Comparison of ENCODE assay signal across 2 cellular contexts in the genomic region with DNA sequence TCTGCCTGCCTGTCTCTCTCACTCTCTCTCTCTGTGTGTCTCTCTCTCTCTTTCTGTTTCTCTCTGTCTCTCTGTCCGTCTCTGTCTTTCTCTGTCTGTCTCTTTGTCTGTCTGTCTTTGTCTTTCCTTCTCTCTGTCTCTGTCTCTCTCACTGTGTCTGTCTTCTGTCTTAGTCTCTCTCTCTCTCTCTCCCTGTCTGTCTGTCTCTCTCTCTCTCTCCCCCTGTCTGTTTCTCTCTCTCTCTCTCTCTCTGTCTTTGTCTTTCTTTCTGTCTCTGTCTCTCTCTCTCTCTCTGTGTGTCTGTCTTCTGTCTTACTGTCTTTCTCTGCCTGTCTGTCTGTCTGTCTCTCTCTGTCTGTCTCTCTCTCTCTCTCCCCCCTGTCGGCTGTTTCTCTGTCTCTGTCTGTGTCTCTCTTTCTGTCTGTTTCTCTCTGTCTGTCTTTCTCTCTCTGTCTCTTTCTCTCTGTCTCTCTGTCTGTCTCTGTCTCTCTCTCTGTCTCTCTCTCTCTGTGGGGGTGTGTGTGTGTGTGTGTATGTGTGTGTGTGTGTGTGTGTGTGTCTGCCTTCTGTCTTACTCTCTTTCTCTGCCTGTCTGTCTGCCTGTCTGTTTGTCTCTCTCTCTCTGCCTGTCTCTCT.
TF ChIP-seq lines count a peak whose summit lies in the region.
"Not testable (repeated sequence)": the region's sequence is repeated elsewhere in the genome, so short reads cannot be mapped to it uniquely, and the experiment has no call there.

No MANE protein-coding gene starts in this region.

TF ChIP-seq in WTC11, 78 proteins besides CTCF, POLR2A, EP300 and RAD21 (continued from another document):
- TF ChIP-seq PRRX2 (CRISPR knock-in tag; IDR thresholded peaks at IDR 0.05) (0 out of 2 replicates have a peak, but pooled peaks have one; percentile 73), SOX15 (CRISPR knock-in tag; IDR thresholded peaks at IDR 0.05) (peak; percentile 99), OVOL2 (CRISPR knock-in tag; IDR thresholded peaks at IDR 0.05; ENCODE audit: borderline replicate concordance) (peak; percentile 98), GRHL2 (CRISPR knock-in tag; IDR thresholded peaks at IDR 0.05; ENCODE audit: insufficient replicate concordance, severe bottlenecking) (peak; percentile 98), NR1H2 (CRISPR knock-in tag; IDR thresholded peaks at IDR 0.05) (peak; percentile 94; the same call in 1 of the 2 replicates), JUN (CRISPR knock-in tag; IDR thresholded peaks at IDR 0.05) (peak; percentile 95)
- TF ChIP-seq, protein P1, sequence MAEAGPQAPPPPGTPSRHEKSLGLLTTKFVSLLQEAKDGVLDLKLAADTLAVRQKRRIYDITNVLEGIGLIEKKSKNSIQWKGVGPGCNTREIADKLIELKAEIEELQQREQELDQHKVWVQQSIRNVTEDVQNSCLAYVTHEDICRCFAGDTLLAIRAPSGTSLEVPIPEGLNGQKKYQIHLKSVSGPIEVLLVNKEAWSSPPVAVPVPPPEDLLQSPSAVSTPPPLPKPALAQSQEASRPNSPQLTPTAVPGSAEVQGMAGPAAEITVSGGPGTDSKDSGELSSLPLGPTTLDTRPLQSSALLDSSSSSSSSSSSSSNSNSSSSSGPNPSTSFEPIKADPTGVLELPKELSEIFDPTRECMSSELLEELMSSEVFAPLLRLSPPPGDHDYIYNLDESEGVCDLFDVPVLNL (CRISPR knock-in tag; IDR thresholded peaks at IDR 0.05; ENCODE audit: borderline replicate concordance, low read depth): peak; percentile 92

TF ChIP-seq in K562, 482 proteins besides CTCF, POLR2A, EP300 and RAD21 (continued from another document and continues in another):
- TF ChIP-seq, protein P2, sequence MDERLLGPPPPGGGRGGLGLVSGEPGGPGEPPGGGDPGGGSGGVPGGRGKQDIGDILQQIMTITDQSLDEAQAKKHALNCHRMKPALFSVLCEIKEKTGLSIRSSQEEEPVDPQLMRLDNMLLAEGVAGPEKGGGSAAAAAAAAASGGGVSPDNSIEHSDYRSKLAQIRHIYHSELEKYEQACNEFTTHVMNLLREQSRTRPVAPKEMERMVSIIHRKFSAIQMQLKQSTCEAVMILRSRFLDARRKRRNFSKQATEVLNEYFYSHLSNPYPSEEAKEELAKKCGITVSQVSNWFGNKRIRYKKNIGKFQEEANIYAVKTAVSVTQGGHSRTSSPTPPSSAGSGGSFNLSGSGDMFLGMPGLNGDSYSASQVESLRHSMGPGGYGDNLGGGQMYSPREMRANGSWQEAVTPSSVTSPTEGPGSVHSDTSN (CRISPR knock-in tag; IDR thresholded peaks at IDR 0.05; ENCODE audit: low read depth): not testable (repeated sequence)
- TF ChIP-seq, protein P2 (tag; conservative IDR thresholded peaks at IDR 0.05; ENCODE audit: low read depth): peak; percentile 37; the same call in 1 of the 2 replicates
- TF ChIP-seq, protein P3, sequence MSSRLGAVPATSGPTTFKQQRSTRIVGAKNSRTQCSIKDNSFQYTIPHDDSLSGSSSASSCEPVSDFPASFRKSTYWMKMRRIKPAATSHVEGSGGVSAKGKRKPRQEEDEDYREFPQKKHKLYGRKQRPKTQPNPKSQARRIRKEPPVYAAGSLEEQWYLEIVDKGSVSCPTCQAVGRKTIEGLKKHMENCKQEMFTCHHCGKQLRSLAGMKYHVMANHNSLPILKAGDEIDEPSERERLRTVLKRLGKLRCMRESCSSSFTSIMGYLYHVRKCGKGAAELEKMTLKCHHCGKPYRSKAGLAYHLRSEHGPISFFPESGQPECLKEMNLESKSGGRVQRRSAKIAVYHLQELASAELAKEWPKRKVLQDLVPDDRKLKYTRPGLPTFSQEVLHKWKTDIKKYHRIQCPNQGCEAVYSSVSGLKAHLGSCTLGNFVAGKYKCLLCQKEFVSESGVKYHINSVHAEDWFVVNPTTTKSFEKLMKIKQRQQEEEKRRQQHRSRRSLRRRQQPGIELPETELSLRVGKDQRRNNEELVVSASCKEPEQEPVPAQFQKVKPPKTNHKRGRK (tag; IDR thresholded peaks at IDR 0.05): peak; percentile 100
- TF ChIP-seq PPARD (CRISPR knock-in tag; IDR thresholded peaks at IDR 0.05) (peak; percentile 94; the same call in 1 of the 2 replicates), POLR2B (IDR thresholded peaks at IDR 0.05; ENCODE audit: low read depth, partially characterized antibody) (peak; percentile 22), KLF10 (CRISPR knock-in tag; IDR thresholded peaks at IDR 0.05) (peak; percentile 17), NR4A1 (CRISPR knock-in tag; IDR thresholded peaks at IDR 0.05) (0 out of 2 replicates have a peak, but pooled peaks have one; percentile 89), CXXC5 (CRISPR knock-in tag; IDR thresholded peaks at IDR 0.05) (peak; percentile 9; the same call in 1 of the 2 replicates), CTBP1 (IDR thresholded peaks at IDR 0.05; ENCODE audit: borderline replicate concordance) (peak; percentile 81; the same call in 1 of the 2 replicates), SMAD4 (CRISPR knock-in tag; conservative IDR thresholded peaks at IDR 0.05) (peak; percentile 94), CSDE1 (IDR thresholded peaks at IDR 0.05) (peak in 1 of 2 experiments; percentile 60; a peak in 1 of 4 replicates), SRF (CRISPR knock-in tag; IDR thresholded peaks at IDR 0.05) (peak in 1 of 2 experiments; percentile 89; a peak in 1 of 4 replicates), DACH1 (IDR thresholded peaks at IDR 0.05; ENCODE audit: partially characterized antibody) (peak; percentile 76), ZSCAN32 (CRISPR knock-in tag; IDR thresholded peaks at IDR 0.05) (peak; percentile 89), PHTF2 (CRISPR knock-in tag; IDR thresholded peaks at IDR 0.05) (peak; percentile 90), SMARCE1 (IDR thresholded peaks at IDR 0.05) (peak; percentile 69; the same call in 1 of the 2 replicates), ARID2 (IDR thresholded peaks at IDR 0.05) (peak; percentile 99), ZC3H4 (CRISPR knock-in tag; IDR thresholded peaks at IDR 0.05; ENCODE audit: borderline replicate concordance) (0 out of 2 replicates have a peak, but pooled peaks have one; percentile 52), ZNF253 (CRISPR knock-in tag; conservative IDR thresholded peaks at IDR 0.05) (peak; percentile 97)
- TF ChIP-seq, protein P4, sequence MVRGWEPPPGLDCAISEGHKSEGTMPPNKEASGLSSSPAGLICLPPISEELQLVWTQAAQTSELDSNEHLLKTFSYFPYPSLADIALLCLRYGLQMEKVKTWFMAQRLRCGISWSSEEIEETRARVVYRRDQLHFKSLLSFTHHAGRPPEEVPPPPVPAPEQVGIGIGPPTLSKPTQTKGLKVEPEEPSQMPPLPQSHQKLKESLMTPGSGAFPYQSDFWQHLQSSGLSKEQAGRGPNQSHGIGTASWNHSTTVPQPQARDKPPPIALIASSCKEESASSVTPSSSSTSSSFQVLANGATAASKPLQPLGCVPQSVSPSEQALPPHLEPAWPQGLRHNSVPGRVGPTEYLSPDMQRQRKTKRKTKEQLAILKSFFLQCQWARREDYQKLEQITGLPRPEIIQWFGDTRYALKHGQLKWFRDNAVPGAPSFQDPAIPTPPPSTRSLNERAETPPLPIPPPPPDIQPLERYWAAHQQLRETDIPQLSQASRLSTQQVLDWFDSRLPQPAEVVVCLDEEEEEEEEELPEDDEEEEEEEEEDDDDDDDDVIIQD (CRISPR knock-in tag; IDR thresholded peaks at IDR 0.05): peak; percentile 96
- TF ChIP-seq, protein P5, sequence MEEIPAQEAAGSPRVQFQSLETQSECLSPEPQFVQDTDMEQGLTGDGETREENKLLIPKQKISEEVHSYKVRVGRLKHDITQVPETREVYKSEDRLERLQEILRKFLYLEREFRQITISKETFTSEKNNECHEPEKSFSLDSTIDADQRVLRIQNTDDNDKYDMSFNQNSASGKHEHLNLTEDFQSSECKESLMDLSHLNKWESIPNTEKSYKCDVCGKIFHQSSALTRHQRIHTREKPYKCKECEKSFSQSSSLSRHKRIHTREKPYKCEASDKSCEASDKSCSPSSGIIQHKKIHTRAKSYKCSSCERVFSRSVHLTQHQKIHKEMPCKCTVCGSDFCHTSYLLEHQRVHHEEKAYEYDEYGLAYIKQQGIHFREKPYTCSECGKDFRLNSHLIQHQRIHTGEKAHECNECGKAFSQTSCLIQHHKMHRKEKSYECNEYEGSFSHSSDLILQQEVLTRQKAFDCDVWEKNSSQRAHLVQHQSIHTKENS (CRISPR knock-in tag; IDR thresholded peaks at IDR 0.05): peak; percentile 98
- TF ChIP-seq, protein P6, sequence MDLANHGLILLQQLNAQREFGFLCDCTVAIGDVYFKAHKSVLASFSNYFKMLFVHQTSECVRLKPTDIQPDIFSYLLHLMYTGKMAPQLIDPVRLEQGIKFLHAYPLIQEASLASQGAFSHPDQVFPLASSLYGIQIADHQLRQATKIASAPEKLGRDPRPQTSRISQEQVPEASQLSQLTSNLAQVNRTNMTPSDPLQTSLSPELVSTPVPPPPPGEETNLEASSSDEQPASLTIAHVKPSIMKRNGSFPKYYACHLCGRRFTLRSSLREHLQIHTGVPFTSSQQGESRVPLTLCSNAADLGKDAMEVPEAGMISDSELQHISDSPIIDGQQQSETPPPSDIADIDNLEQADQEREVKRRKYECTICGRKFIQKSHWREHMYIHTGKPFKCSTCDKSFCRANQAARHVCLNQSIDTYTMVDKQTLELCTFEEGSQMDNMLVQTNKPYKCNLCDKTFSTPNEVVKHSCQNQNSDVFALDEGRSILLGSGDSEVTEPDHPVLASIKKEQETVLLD (IDR thresholded peaks at IDR 0.05): peak; percentile 58; the same call in 1 of the 2 replicates
- TF ChIP-seq, protein P7, sequence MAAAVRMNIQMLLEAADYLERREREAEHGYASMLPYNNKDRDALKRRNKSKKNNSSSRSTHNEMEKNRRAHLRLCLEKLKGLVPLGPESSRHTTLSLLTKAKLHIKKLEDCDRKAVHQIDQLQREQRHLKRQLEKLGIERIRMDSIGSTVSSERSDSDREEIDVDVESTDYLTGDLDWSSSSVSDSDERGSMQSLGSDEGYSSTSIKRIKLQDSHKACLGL (CRISPR knock-in tag; IDR thresholded peaks at IDR 0.05; ENCODE audit: borderline replicate concordance, poor library complexity, severe bottlenecking): peak; percentile 94
- TF ChIP-seq, protein P8, sequence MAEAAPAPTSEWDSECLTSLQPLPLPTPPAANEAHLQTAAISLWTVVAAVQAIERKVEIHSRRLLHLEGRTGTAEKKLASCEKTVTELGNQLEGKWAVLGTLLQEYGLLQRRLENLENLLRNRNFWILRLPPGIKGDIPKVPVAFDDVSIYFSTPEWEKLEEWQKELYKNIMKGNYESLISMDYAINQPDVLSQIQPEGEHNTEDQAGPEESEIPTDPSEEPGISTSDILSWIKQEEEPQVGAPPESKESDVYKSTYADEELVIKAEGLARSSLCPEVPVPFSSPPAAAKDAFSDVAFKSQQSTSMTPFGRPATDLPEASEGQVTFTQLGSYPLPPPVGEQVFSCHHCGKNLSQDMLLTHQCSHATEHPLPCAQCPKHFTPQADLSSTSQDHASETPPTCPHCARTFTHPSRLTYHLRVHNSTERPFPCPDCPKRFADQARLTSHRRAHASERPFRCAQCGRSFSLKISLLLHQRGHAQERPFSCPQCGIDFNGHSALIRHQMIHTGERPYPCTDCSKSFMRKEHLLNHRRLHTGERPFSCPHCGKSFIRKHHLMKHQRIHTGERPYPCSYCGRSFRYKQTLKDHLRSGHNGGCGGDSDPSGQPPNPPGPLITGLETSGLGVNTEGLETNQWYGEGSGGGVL (CRISPR knock-in tag; IDR thresholded peaks at IDR 0.05): peak; percentile 81
- TF ChIP-seq NR4A1 (tag; IDR thresholded peaks at IDR 0.05): not testable (repeated sequence)
- TF ChIP-seq, protein P9, sequence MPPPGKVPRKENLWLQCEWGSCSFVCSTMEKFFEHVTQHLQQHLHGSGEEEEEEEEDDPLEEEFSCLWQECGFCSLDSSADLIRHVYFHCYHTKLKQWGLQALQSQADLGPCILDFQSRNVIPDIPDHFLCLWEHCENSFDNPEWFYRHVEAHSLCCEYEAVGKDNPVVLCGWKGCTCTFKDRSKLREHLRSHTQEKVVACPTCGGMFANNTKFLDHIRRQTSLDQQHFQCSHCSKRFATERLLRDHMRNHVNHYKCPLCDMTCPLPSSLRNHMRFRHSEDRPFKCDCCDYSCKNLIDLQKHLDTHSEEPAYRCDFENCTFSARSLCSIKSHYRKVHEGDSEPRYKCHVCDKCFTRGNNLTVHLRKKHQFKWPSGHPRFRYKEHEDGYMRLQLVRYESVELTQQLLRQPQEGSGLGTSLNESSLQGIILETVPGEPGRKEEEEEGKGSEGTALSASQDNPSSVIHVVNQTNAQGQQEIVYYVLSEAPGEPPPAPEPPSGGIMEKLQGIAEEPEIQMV (tag; conservative IDR thresholded peaks at IDR 0.05; ENCODE audit: low read depth): peak; percentile 73; the same call in 1 of the 2 replicates
- TF ChIP-seq, protein P10, sequence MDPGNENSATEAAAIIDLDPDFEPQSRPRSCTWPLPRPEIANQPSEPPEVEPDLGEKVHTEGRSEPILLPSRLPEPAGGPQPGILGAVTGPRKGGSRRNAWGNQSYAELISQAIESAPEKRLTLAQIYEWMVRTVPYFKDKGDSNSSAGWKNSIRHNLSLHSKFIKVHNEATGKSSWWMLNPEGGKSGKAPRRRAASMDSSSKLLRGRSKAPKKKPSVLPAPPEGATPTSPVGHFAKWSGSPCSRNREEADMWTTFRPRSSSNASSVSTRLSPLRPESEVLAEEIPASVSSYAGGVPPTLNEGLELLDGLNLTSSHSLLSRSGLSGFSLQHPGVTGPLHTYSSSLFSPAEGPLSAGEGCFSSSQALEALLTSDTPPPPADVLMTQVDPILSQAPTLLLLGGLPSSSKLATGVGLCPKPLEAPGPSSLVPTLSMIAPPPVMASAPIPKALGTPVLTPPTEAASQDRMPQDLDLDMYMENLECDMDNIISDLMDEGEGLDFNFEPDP (CRISPR knock-in tag; IDR thresholded peaks at IDR 0.05): peak; percentile 94
- TF ChIP-seq, protein P11, sequence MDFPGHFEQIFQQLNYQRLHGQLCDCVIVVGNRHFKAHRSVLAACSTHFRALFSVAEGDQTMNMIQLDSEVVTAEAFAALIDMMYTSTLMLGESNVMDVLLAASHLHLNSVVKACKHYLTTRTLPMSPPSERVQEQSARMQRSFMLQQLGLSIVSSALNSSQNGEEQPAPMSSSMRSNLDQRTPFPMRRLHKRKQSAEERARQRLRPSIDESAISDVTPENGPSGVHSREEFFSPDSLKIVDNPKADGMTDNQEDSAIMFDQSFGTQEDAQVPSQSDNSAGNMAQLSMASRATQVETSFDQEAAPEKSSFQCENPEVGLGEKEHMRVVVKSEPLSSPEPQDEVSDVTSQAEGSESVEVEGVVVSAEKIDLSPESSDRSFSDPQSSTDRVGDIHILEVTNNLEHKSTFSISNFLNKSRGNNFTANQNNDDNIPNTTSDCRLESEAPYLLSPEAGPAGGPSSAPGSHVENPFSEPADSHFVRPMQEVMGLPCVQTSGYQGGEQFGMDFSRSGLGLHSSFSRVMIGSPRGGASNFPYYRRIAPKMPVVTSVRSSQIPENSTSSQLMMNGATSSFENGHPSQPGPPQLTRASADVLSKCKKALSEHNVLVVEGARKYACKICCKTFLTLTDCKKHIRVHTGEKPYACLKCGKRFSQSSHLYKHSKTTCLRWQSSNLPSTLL (IDR thresholded peaks at IDR 0.05): peak; percentile 93; the same call in 1 of the 2 replicates
- TF ChIP-seq, protein P12, sequence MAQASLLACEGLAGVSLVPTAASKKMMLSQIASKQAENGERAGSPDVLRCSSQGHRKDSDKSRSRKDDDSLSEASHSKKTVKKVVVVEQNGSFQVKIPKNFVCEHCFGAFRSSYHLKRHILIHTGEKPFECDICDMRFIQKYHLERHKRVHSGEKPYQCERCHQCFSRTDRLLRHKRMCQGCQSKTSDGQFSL (CRISPR knock-in tag; IDR thresholded peaks at IDR 0.05): not testable (repeated sequence)
- TF ChIP-seq, protein P12 (tag; IDR thresholded peaks at IDR 0.05): peak in 1 of 2 experiments; percentile 49; a peak in 1 of 4 replicates
